29 cellular contexts compared by ENCODE assay signal in genomic region chr1:154614247-154614646, GRCh38. TPM values are rescaled to one million over a fixed set of nuclear protein-coding genes. Genes with fewer than 3 reads are reported as not detected.
DNase-seq lines count a peak whose midpoint lies in the region; ATAC-seq, FAIRE-seq and TF ChIP-seq lines count a peak whose summit lies in the region.
"Had no signal": no experiment of that assay in that cellular context is flagged by ENCODE, and none has a peak within 500 bp of the region (broad histone marks: within the 10 kb centered on the region; RNA-seq: fewer than 3 reads in every experiment).

No MANE protein-coding gene starts in this region.

- H3K27ac Mint-ChIP-seq in astrocyte (ENCODE audit: unreplicated experiment): peak overlapping the region; percentile 62
- H3K27ac Mint-ChIP-seq: effector memory CD8-positive, alpha-beta T cell had no signal

- peak overlapping the region; percentile 23 for H3K4me3 Mint-ChIP-seq in astrocyte (ENCODE audit: unreplicated experiment)
- H3K4me3 Mint-ChIP-seq: effector memory CD8-positive, alpha-beta T cell had no signal

- peak overlapping the region; percentile 10 for H3K4ac ChIP-seq in trophoblast cell (ENCODE audit: low read depth, low read length)

- H3K23ac ChIP-seq in trophoblast cell (ENCODE audit: low read length): no peak overlapping the region

- no peak for FAIRE-seq in astrocyte (lab: Jason Lieb, UNC)
- FAIRE-seq: HTR-8/SVneo, small intestine had no signal

- H3K4me3 ChIP-seq in cardiac muscle cell: no peak overlapping the region
- no peak overlapping the region for H3K4me3 ChIP-seq in right atrium auricular region
- H3K4me3 ChIP-seq in NB4 (ENCODE audit: low read depth, low read length): no peak overlapping the region
- no peak overlapping the region for H3K4me3 ChIP-seq in astrocyte (ENCODE audit: insufficient read depth, low read depth, low read length)
- H3K4me3 ChIP-seq in trophoblast cell (ENCODE audit: low read depth, low read length): no peak overlapping the region
- H3K4me3 ChIP-seq: ascending aorta, PC-9, psoas muscle, upper lobe of left lung had no signal

- TF ChIP-seq CTCF in cardiac muscle cell (IDR thresholded peaks at IDR 0.05; ENCODE audit: low read depth, low read length) (peak; percentile 2), right atrium auricular region (IDR thresholded peaks at IDR 0.05) (no peak), NB4 (IDR thresholded peaks at IDR 0.05; ENCODE audit: low read depth, low read length) (peak; percentile 14), astrocyte (IDR thresholded peaks at IDR 0.05; ENCODE audit: insufficient read depth, low read depth, low read length) (no peak)

- no peak for DNase-seq in cardiac muscle cell (ENCODE audit: low read depth in 1 of 2, low spot score in 1 of 2)
- no peak for DNase-seq in right atrium auricular region (ENCODE audit: low spot score)
- DNase-seq in NB4 (ENCODE audit: low read depth): no peak
- DNase-seq in astrocyte (ENCODE audit: low read depth): no peak
- no peak for DNase-seq in trophoblast cell
- no peak for DNase-seq in cortex of kidney (lab: John Stamatoyannopoulos, UW)
- DNase-seq: activated gamma-delta T cell; CD8-positive, alpha-beta memory T cell; cerebellar nuclear complex; DMS79; effector memory CD8-positive, alpha-beta T cell; Kasumi-1; left cardiac atrium; NCI-H1092; NCI-H2081; PC-9; psoas muscle; SIG-M5; small intestine; stimulated activated CD4-positive, alpha-beta T cell treated with anti-CD3 and anti-CD28 coated beads, Interleukin-2, amount 100 ng/mL, for 48 hours; upper lobe of left lung had no signal

- ATAC-seq in esophagus mucosa (no peak), GM18519 (IDR thresholded peaks at IDR 0.05; ENCODE audit: low FRiP score, unreplicated experiment) (no peak)
- ATAC-seq: effector memory CD8-positive, alpha-beta T cell; left cardiac atrium; psoas muscle had no signal

- H3K27me3 ChIP-seq in cardiac muscle cell: no peaks in the 10 kb centered on the region
- no peaks in the 10 kb centered on the region for H3K27me3 ChIP-seq in right atrium auricular region
- H3K27me3 ChIP-seq in astrocyte (ENCODE audit: insufficient read depth, low read length): no peaks in the 10 kb centered on the region
- H3K27me3 ChIP-seq in trophoblast cell (ENCODE audit: insufficient read depth, low read length): no peaks in the 10 kb centered on the region
- H3K27me3 ChIP-seq: ascending aorta, upper lobe of left lung had no signal

- no peak overlapping the region for H4K8ac ChIP-seq in trophoblast cell (ENCODE audit: low read depth, low read length)

- H3K4me1 ChIP-seq in cardiac muscle cell (ENCODE audit: low read depth): peaks cover 16% of the 10 kb centered on the region
- H3K4me1 ChIP-seq in right atrium auricular region: peaks cover 0 to 14% of the 10 kb centered on the region in 2 donors
- H3K4me1 ChIP-seq in astrocyte (ENCODE audit: insufficient read depth, low read length): peaks cover 12% of the 10 kb centered on the region
- peaks cover 0 to 6% of the 10 kb centered on the region in 2 experiments for H3K4me1 ChIP-seq in trophoblast cell (ENCODE audit: control insufficient read depth in 1 of 2, insufficient read depth in 2 of 2, low read length in 2 of 2)
- H3K4me1 ChIP-seq: psoas muscle had no signal

- H3K36me3 Mint-ChIP-seq in astrocyte (ENCODE audit: low read depth, unreplicated experiment): peaks cover 5% of the 10 kb centered on the region

- WGBS in trophoblast cell (ENCODE audit: extremely low coverage, insufficient coverage, insufficient read length): no CpG with 5 or more reads among the region's 4 CpGs

- no peaks in the 10 kb centered on the region for H3K9me3 ChIP-seq in cardiac muscle cell (ENCODE audit: low read depth)
- no peaks in the 10 kb centered on the region for H3K9me3 ChIP-seq in right atrium auricular region
- H3K9me3 ChIP-seq in astrocyte (ENCODE audit: insufficient read depth, low read depth, low read length): no peaks in the 10 kb centered on the region
- H3K9me3 ChIP-seq in trophoblast cell (ENCODE audit: insufficient read depth, low read depth, low read length): no peaks in the 10 kb centered on the region
- H3K9me3 ChIP-seq: ascending aorta, psoas muscle, upper lobe of left lung had no signal

- H2BK5ac ChIP-seq in trophoblast cell (ENCODE audit: low read depth, low read length, poor library complexity): no peak overlapping the region

- H3K9ac ChIP-seq in astrocyte (ENCODE audit: low read length): no peak overlapping the region
- no peak overlapping the region for H3K9ac ChIP-seq in trophoblast cell (ENCODE audit: low read length)

- peaks cover 94% of the 10 kb centered on the region for H3K79me2 ChIP-seq in astrocyte (ENCODE audit: insufficient read depth, low read length)
- peaks cover 3% of the 10 kb centered on the region for H3K79me2 ChIP-seq in trophoblast cell (ENCODE audit: control insufficient read depth, insufficient read depth, low read length, poor library complexity)

- H2AFZ ChIP-seq in astrocyte (ENCODE audit: low read depth, low read length): no peak overlapping the region
- no peak overlapping the region for H2AFZ ChIP-seq in trophoblast cell (ENCODE audit: insufficient read depth, low read length, poor library complexity)
- H2AFZ ChIP-seq: PC-9 had no signal

- no peak overlapping the region for H4K12ac ChIP-seq in trophoblast cell (ENCODE audit: low read depth, low read length)

- no peaks in the 10 kb centered on the region for H3K27me3 Mint-ChIP-seq in astrocyte (ENCODE audit: low read depth, unreplicated experiment)
- H3K27me3 Mint-ChIP-seq: CD8-positive, alpha-beta memory T cell; effector memory CD8-positive, alpha-beta T cell had no signal

- H3K79me1 ChIP-seq in trophoblast cell (ENCODE audit: low read length): no peaks in the 10 kb centered on the region

- no peak overlapping the region for H3K14ac ChIP-seq in trophoblast cell (ENCODE audit: low read length)

- H3K27ac ChIP-seq in cardiac muscle cell (no peak overlapping the region), right atrium auricular region (no peak overlapping the region), astrocyte (ENCODE audit: low read depth, low read length) (no peak overlapping the region), trophoblast cell (ENCODE audit: low read depth, low read length) (no peak overlapping the region)
- H3K27ac ChIP-seq: ascending aorta, PC-9, psoas muscle, upper lobe of left lung, VCaP had no signal

- H3K36me3 ChIP-seq in cardiac muscle cell (no peaks in the 10 kb centered on the region), right atrium auricular region (no peaks in the 10 kb centered on the region), astrocyte (ENCODE audit: insufficient read depth, low read length) (peaks cover 5% of the 10 kb centered on the region), trophoblast cell (ENCODE audit: control insufficient read depth in 1 of 2, insufficient read depth in 2 of 2, low read length in 2 of 2) (no peaks in the 10 kb centered on the region)
- H3K36me3 ChIP-seq: ascending aorta had no signal

- peaks cover 76% of the 10 kb centered on the region for H4K20me1 ChIP-seq in astrocyte (ENCODE audit: insufficient read depth, low read length)

- H2BK120ac ChIP-seq in trophoblast cell (ENCODE audit: insufficient read depth, low read length, poor library complexity): no peak overlapping the region

- H3K4me1 Mint-ChIP-seq in astrocyte (ENCODE audit: low read depth, unreplicated experiment): peaks cover 51% of the 10 kb centered on the region

- H3K9me3 Mint-ChIP-seq in astrocyte (ENCODE audit: unreplicated experiment): no peaks in the 10 kb centered on the region
- H3K9me3 Mint-ChIP-seq: CD8-positive, alpha-beta memory T cell; effector memory CD8-positive, alpha-beta T cell had no signal

- no peak for TF ChIP-seq POLR2A in NB4 (IDR thresholded peaks at IDR 0.05; ENCODE audit: extremely low read depth, insufficient read length)

- H3K18ac ChIP-seq in trophoblast cell (ENCODE audit: low read length): no peak overlapping the region

- H3K4me2 ChIP-seq in astrocyte (ENCODE audit: low read length) (no peak overlapping the region), trophoblast cell (ENCODE audit: low read length) (no peak overlapping the region)
- H3K4me2 ChIP-seq: PC-9 had no signal

- no peak overlapping the region for H2AK5ac ChIP-seq in trophoblast cell (ENCODE audit: low read length)

- no peak overlapping the region for H4K91ac ChIP-seq in trophoblast cell (ENCODE audit: low read depth, low read length)

- H2BK12ac ChIP-seq in trophoblast cell (ENCODE audit: low read length): no peak overlapping the region

RNA-seq across cellular contexts. Expression of gene ADAR, which starts 6.3 kb away (rescaled TPM):
- total RNA-seq in cardiac muscle cell (63.7 and 74.3 TPM in 2 replicates), right atrium auricular region (10 to 100 TPM; 39.3 to 51.9 TPM), astrocyte (275 and 278 TPM in 2 replicates), esophagus mucosa (77.4 TPM)
- 47.5 and 64.3 TPM in 2 replicates for polyA plus RNA-seq in cardiac muscle cell
- 68.1 and 71.9 TPM in 2 replicates for polyA plus RNA-seq in trophoblast cell (2013)

RNA-seq across cellular contexts. Expression of gene CHRNB2, which starts 46.7 kb away (rescaled TPM):
- total RNA-seq in cardiac muscle cell (0.12 and 0.46 TPM in 2 replicates), right atrium auricular region (under 1 TPM in 1 of 2 donors, not detected in 1; 0.24 TPM), astrocyte (0.20 and 0.24 TPM in 2 replicates), esophagus mucosa (0.20 TPM)
- polyA plus RNA-seq in cardiac muscle cell: not detected in 2 replicates
- 0.04 and 0.08 TPM in 2 replicates for polyA plus RNA-seq in trophoblast cell (2013)
- total RNA-seq: ascending aorta; CD8-positive, alpha-beta memory T cell; fibroblast of lung; H4; PC-9; T-helper 1 cell treated with Interleukin-12 subunit alpha and Interleukin-12 subunit beta and Interleukin-4 antibody, amounts not matched to agents 30 ng/mL and 1 ng/mL, for 36 hours had no signal

RNA-seq across cellular contexts. Expression of gene UBE2Q1, which starts 55.8 kb away (rescaled TPM):
- total RNA-seq in cardiac muscle cell (41.6 and 46.5 TPM in 2 replicates), right atrium auricular region (10 to 100 TPM; 18.5 to 26.3 TPM), astrocyte (85.3 and 85.4 TPM in 2 replicates), esophagus mucosa (37.3 TPM)
- polyA plus RNA-seq in cardiac muscle cell: 60.8 and 77.2 TPM in 2 replicates
- polyA plus RNA-seq in trophoblast cell (2013): 36.7 and 37.7 TPM in 2 replicates

Comparison
In these comparisons a context has a peak if more than half of its experiments do, and no peak if none do; other contexts are left out.
1. CTCF ChIP-seq: peak in cardiac muscle cell (single experiment) and NB4 (single experiment); none in right atrium auricular region (0 of 2) and astrocyte (single experiment).